8 cellular contexts compared by ENCODE assay signal in the genomic region with DNA sequence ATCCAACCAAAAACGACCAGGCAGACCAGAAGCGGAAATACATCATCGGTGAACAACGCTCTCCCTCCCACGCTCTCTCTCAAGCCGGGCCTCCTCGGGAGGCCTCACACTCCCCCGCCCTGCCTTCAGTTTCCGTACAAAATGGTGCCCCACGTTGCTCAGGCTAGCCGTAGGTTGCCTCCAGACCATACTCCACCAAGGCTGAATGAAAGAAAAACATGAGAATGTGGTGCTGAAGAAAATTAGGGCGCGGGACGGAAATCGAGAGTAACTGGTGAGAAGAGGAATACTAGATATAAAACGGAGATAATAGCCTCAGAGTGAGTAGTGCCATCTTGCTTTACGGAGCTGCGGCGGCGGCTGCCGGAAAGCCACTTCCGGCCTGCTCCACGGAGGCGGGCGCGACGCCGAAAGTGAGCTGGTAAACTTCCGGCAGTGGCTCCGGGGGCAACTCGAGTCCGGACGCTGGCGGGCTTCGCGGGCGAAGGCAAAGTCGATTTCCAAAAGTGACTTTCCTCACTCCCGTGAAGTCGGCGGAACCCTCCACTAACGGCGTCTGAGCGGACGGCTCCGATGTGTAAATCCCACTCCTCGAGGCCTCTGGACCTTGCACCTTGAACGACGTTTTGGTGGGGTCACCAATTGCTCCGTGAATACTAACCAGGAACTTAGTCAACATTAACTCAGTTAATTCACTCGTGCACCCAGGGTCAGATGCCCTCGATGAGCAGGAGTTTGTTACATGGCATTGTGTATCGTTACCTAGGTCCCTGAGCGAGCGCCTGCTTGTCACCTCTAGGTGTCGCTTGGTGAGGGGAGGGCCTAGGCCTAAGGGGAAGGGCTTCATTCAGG. TPM values are rescaled to one million over a fixed set of nuclear protein-coding genes. Genes with fewer than 3 reads are reported as not detected.
DNase-seq lines count a peak whose midpoint lies in the region; ATAC-seq, FAIRE-seq and TF ChIP-seq lines count a peak whose summit lies in the region.

A gene (minus strand): TSS at position 7 of the 852 bp plus-strand sequence. CDS start 980 bp downstream, outside the sequence.

- CTCF ChIA-PET in T-cell (lab: Charles Lee): interaction anchor here (0.6 to 2.0 kb wide), 6 partner anchors 12 to 80 kb away, joined by 3 to 16 read pairs (median 4); a partner anchor contains a TSS

- peaks cover 0 to 22% (median 14%) of the 10 kb centered on the region in 9 donors for H3K36me3 ChIP-seq in heart left ventricle
- peaks cover 6% of the 10 kb centered on the region for H3K36me3 ChIP-seq in upper lobe of right lung

- peak within 1 kb of the TSS; percentile 88 to 99 (median 97) for H3K4me3 Mint-ChIP-seq in T-cell

- peak; percentile 4; the same call in 1 of the 2 replicates for TF ChIP-seq POLR2A in GM12892 (IDR thresholded peaks at IDR 0.05; ENCODE audit: low read depth, low read length)
- TF ChIP-seq POLR2A in heart left ventricle (IDR thresholded peaks at IDR 0.05): peak in 1 of 2 donors; percentile 70

- intact Hi-C loops in heart left ventricle (cut with DNase I): loop anchor here in 6 of 10 donors (1.0 to 2.0 kb wide), 5 partner anchors 12 to 80 kb away; a partner anchor contains a TSS
- intact Hi-C loops in posterior vena cava (cut with DNase I): no loop called here
- intact Hi-C loops in upper lobe of right lung (cut with DNase I): no loop called here

- peaks cover 19 to 63% (median 48%) of the 10 kb centered on the region in 12 donors for H3K4me1 ChIP-seq in heart left ventricle
- peaks cover 51% of the 10 kb centered on the region for H3K4me1 ChIP-seq in upper lobe of right lung

- peaks cover 54 to 60% (median 59%) of the 10 kb centered on the region in 3 donors for H3K4me1 Mint-ChIP-seq in T-cell

- H3K9me3 ChIP-seq in heart left ventricle: no peaks in the 10 kb centered on the region
- H3K9me3 ChIP-seq in upper lobe of right lung: no peaks in the 10 kb centered on the region

- FAIRE-seq in GM12892 (lab: Jason Lieb, UNC): peak; percentile 95

- 0 to 1% (median 0%) methylated on average over 56 of the region's 56 CpGs for WGBS in adipose tissue, 3 donors
- 0 to 1% (median 0%) methylated on average over 48 to 56 of the region's 56 CpGs for WGBS in heart left ventricle, 4 donors

- peak; percentile 88 for ATAC-seq in HG02852 (IDR thresholded peaks at IDR 0.05; ENCODE audit: unreplicated experiment)
- peak; percentile 87 to 89 (median 88) for ATAC-seq in T-cell (replicated peaks in 1 of 4)
- peak; percentile 95 to 97 (median 97) for ATAC-seq in heart left ventricle
- peak; percentile 95 for ATAC-seq in upper lobe of right lung

- H3K36me3 Mint-ChIP-seq in T-cell: peaks cover 28% of the 10 kb centered on the region

- H3K27me3 Mint-ChIP-seq in T-cell: no peaks in the 10 kb centered on the region

- peak; percentile 93 for DNase-seq in GM12892 (ENCODE audit: insufficient read length)
- DNase-seq in NCI-H1436 treated with DMSO at 0.1 percent for 48 hours (lab: John Stamatoyannopoulos, UW): peak; percentile 94
- DNase-seq in T-cell: peak; percentile 83 to 95 (median 90)
- peak; percentile 93 to 96 (median 95) for DNase-seq in heart left ventricle
- DNase-seq in posterior vena cava (ENCODE audit: low spot score): peak; percentile 98
- DNase-seq in upper lobe of right lung: peak; percentile 96

- H3K27ac Mint-ChIP-seq in T-cell: peak within 1 kb of the TSS; percentile 96 to 99

- POLR2A ChIA-PET in T-cell (lab: Charles Lee): interaction anchor here (0.5 to 1.5 kb wide), 7 partner anchors 11 to 920 kb away, joined by 3 to 11 read pairs (median 7); a partner anchor contains a TSS

- no peaks in the 10 kb centered on the region for H3K9me3 Mint-ChIP-seq in T-cell

- TF ChIP-seq CTCF in heart left ventricle (IDR thresholded peaks at IDR 0.05) (peak; percentile 23 to 88 (median 64)), upper lobe of right lung (IDR thresholded peaks at IDR 0.05) (peak; percentile 62)

- H3K27me3 ChIP-seq in heart left ventricle (no peaks in the 10 kb centered on the region), upper lobe of right lung (no peaks in the 10 kb centered on the region)

- peak within 1 kb of the TSS; percentile 55 to 89 (median 76) for H3K4me3 ChIP-seq in heart left ventricle
- H3K4me3 ChIP-seq in upper lobe of right lung: peak within 1 kb of the TSS; percentile 87

- H3K27ac ChIP-seq in adipose tissue (ENCODE audit: low read depth, low read length) (peak within 1 kb of the TSS; percentile 94), heart left ventricle (peak within 1 kb of the TSS; percentile 91 to 99 (median 95)), upper lobe of right lung (peak within 1 kb of the TSS; percentile 99)

RNA-seq across cellular contexts. Expression of the gene that starts here (rescaled TPM):
- 5.6 TPM for polyA plus RNA-seq in GM12892 (2012; ENCODE audit: missing spikeins)
- total RNA-seq in T-cell: 10 to 100 TPM; 16.8 to 41.4 (median 36.3) TPM
- polyA plus RNA-seq in adipose tissue: 10 to 100 TPM in 2 of 3 donors, 1 to 10 TPM in 1; 6.8 to 16.1 (median 12.4) TPM
- total RNA-seq in heart left ventricle: 10 to 100 TPM; 15.8 to 47.1 (median 19.3) TPM
- 10 to 100 TPM; 17.9 to 51.1 TPM for polyA plus RNA-seq in heart left ventricle
- 10 to 100 TPM; 17.5 to 18.4 TPM for total RNA-seq in posterior vena cava
- total RNA-seq in upper lobe of right lung: 21.3 TPM

Comparison
In these comparisons a context has a peak if more than half of its experiments do, and no peak if none do; other contexts are left out.
1. Peak in every context shown above with its lines: DNase-seq, ATAC-seq, H3K4me3 ChIP-seq and H3K27ac ChIP-seq.
2. intact Hi-C loops: an anchor here in heart left ventricle (1.0 to 2.0 kb wide); none called in posterior vena cava and upper lobe of right lung.